ENCODE assay signal across 8 cellular contexts in genomic region chr20:17825949-17826843, GRCh38.
A peak's percentile ranks its signal among the peaks of the same experiment; 100 is the strongest.
DNase-seq lines count a peak whose midpoint lies in the region; ATAC-seq and TF ChIP-seq lines count a peak whose summit lies in the region.

No MANE protein-coding gene starts in this region.

- H2BK15ac ChIP-seq in neuronal stem cell (ENCODE audit: low read length), result no peak overlapping the region

- H3K9me3 Mint-ChIP-seq in MCF 10A (ENCODE audit: unreplicated experiment), result no peaks in the 10 kb centered on the region
- no peaks in the 10 kb centered on the region for H3K9me3 Mint-ChIP-seq in T-cell

- no peaks in the 10 kb centered on the region for H3K79me2 ChIP-seq in parathyroid adenoma

- H3K4me1 ChIP-seq in parathyroid adenoma (no peaks in the 10 kb centered on the region), gastroesophageal sphincter (peaks cover 0 to 28% (median 5%) of the 10 kb centered on the region in 3 donors), neuronal stem cell (ENCODE audit: control insufficient read depth in 2 of 2, insufficient read depth in 1 of 2, low read depth in 1 of 2, low read length in 2 of 2) (no peaks in the 10 kb centered on the region)

- H2AK5ac ChIP-seq in neuronal stem cell (ENCODE audit: low read depth, low read length), result no peak overlapping the region

- no peaks in the 10 kb centered on the region for H3K79me1 ChIP-seq in neuronal stem cell (ENCODE audit: low read depth, low read length)

- H3K9ac ChIP-seq in parathyroid adenoma, result no peak overlapping the region
- H3K9ac ChIP-seq in neuronal stem cell (ENCODE audit: low read depth, low read length, poor library complexity), result no peak overlapping the region

- no peak overlapping the region for H2BK5ac ChIP-seq in neuronal stem cell (ENCODE audit: low read length)

- no TSS peak for BruUV-seq in MCF 10A (replicated peaks; lab: Mats Ljungman, UMichigan)

- H3K27ac Mint-ChIP-seq in MCF 10A (ENCODE audit: low read depth, unreplicated experiment), result no peak overlapping the region
- H3K27ac Mint-ChIP-seq in T-cell, result no peak overlapping the region

- no peak overlapping the region for H3K4me3 Mint-ChIP-seq in MCF 10A (ENCODE audit: unreplicated experiment)
- H3K4me3 Mint-ChIP-seq in T-cell, result no peak overlapping the region

- no peak overlapping the region for H4K8ac ChIP-seq in neuronal stem cell (ENCODE audit: low read depth, low read length)

- TF ChIP-seq EP300 in gastroesophageal sphincter (IDR thresholded peaks at IDR 0.05), result no peak

- H3K4me1 Mint-ChIP-seq in MCF 10A (ENCODE audit: insufficient read depth, unreplicated experiment) (no peaks in the 10 kb centered on the region), T-cell (no peaks in the 10 kb centered on the region)

- no peaks in the 10 kb centered on the region for H3K36me3 ChIP-seq in parathyroid adenoma (ENCODE audit: control insufficient read depth, insufficient read depth, low read length)
- H3K36me3 ChIP-seq in gastroesophageal sphincter, result no peaks in the 10 kb centered on the region
- no peaks in the 10 kb centered on the region for H3K36me3 ChIP-seq in neuronal stem cell (replicated peaks in 1 of 2; ENCODE audit: control insufficient read depth in 2 of 2, insufficient read depth in 2 of 2, low read length in 2 of 2)

- WGBS in gastroesophageal sphincter (ENCODE audit: low coverage in 1 of 2), 2 donors, result 85 to 87% methylated on average over 5 to 6 of the region's 8 CpGs
- no CpG with 5 or more reads among the region's 8 CpGs for WGBS in neuronal stem cell (ENCODE audit: extremely low coverage in 2 of 2, insufficient read length in 2 of 2, insufficient replicate concordance in 1 of 2), 2 donors

- POLR2A ChIA-PET in MCF 10A (lab: Yijun Ruan, JAX) (interaction anchor here (0.9 to 1.2 kb wide), 2 partner anchors 16 to 144 kb away, joined by 3 to 4 read pairs; partner anchors contain the start of gene RRBP1), T-cell (lab: Charles Lee) (no interaction called here)

- H3K36me3 Mint-ChIP-seq in MCF 10A (ENCODE audit: insufficient read depth, unreplicated experiment) (peaks cover 8% of the 10 kb centered on the region), T-cell (no peaks in the 10 kb centered on the region)

- H3K27me3 Mint-ChIP-seq in MCF 10A (ENCODE audit: insufficient read depth, unreplicated experiment) (no peaks in the 10 kb centered on the region), T-cell (peaks cover 2 to 3% of the 10 kb centered on the region in 2 donors)

- H3K4me2 ChIP-seq in parathyroid adenoma (ENCODE audit: low read length) (no peak overlapping the region), neuronal stem cell (ENCODE audit: insufficient read depth, low read length, poor library complexity, severe bottlenecking) (no peak overlapping the region)

- H2BK120ac ChIP-seq in neuronal stem cell (ENCODE audit: low read depth, low read length), result no peak overlapping the region

- H3K4me3 ChIP-seq in parathyroid adenoma (ENCODE audit: low read depth, low read length) (no peak overlapping the region), gastroesophageal sphincter (no peak overlapping the region), neuronal stem cell (ENCODE audit: low read length in 2 of 2) (no peak overlapping the region)

- TF ChIP-seq POLR2A in gastroesophageal sphincter (IDR thresholded peaks at IDR 0.05), result no peak

- CTCF ChIA-PET in MCF 10A (lab: Yijun Ruan, JAX) (no interaction called here), T-cell (lab: Charles Lee) (interaction anchor here in 1 of 2 donors (0.6 to 0.7 kb wide), 2 partner anchors 26 to 347 kb away, joined by 3 read pairs; no protein-coding TSS in a partner anchor)

- ATAC-seq in GM18867 (IDR thresholded peaks at IDR 0.05; ENCODE audit: unreplicated experiment) (peak; percentile 91), GM21526 (IDR thresholded peaks at IDR 0.05; ENCODE audit: low FRiP score, unreplicated experiment) (peak; percentile 86), HG03460 (IDR thresholded peaks at IDR 0.05; ENCODE audit: unreplicated experiment) (peak; percentile 93), gastroesophageal sphincter (no peak), T-cell (replicated peaks in 1 of 4) (no peak)

- H3K27me3 ChIP-seq in parathyroid adenoma (ENCODE audit: control insufficient read depth, insufficient read depth, low read length) (no peaks in the 10 kb centered on the region), gastroesophageal sphincter (no peaks in the 10 kb centered on the region), neuronal stem cell (ENCODE audit: control insufficient read depth in 3 of 3, insufficient read depth in 3 of 3, low read depth in 1 of 3, low read length in 3 of 3) (peaks cover 0 to 10% (median 0%) of the 10 kb centered on the region in 3 experiments)

- H3K23ac ChIP-seq in neuronal stem cell (ENCODE audit: low read depth, low read length, poor library complexity), result no peak overlapping the region

- H2AFZ ChIP-seq in parathyroid adenoma (no peak overlapping the region), neuronal stem cell (ENCODE audit: low read length) (no peak overlapping the region)

- no peak overlapping the region for H3K14ac ChIP-seq in neuronal stem cell (ENCODE audit: low read length)

- H2BK12ac ChIP-seq in neuronal stem cell (ENCODE audit: low read length), result no peak overlapping the region

- intact Hi-C loops in MCF 10A (cut with micrococcal nuclease), result no loop called here

- H3K4ac ChIP-seq in neuronal stem cell (ENCODE audit: low read length), result no peak overlapping the region

- H3K18ac ChIP-seq in neuronal stem cell (ENCODE audit: low read length), result no peak overlapping the region

- H4K91ac ChIP-seq in neuronal stem cell (ENCODE audit: low read depth, low read length, poor library complexity), result no peak overlapping the region

- DNase-seq in MCF 10A (ENCODE audit: unreplicated experiment) (no peak), T-cell (no peak), neuronal stem cell (ENCODE audit: low spot score) (no peak)

- TF ChIP-seq CTCF in parathyroid adenoma (IDR thresholded peaks at IDR 0.05) (no peak), MCF 10A (IDR thresholded peaks at IDR 0.05; ENCODE audit: unreplicated experiment) (no peak), gastroesophageal sphincter (IDR thresholded peaks at IDR 0.05) (no peak)

- no peaks in the 10 kb centered on the region for H3K9me3 ChIP-seq in parathyroid adenoma (ENCODE audit: control insufficient read depth, low read length)
- H3K9me3 ChIP-seq in gastroesophageal sphincter, result no peaks in the 10 kb centered on the region
- H3K9me3 ChIP-seq in neuronal stem cell (replicated peaks in 1 of 2; ENCODE audit: control insufficient read depth in 2 of 2, insufficient read depth in 1 of 2, low read depth in 1 of 2, low read length in 2 of 2), result no peaks in the 10 kb centered on the region

- H3K27ac ChIP-seq in parathyroid adenoma (peak overlapping the region; percentile 55), gastroesophageal sphincter (no peak overlapping the region), neuronal stem cell (replicated peaks; ENCODE audit: low read length) (no peak overlapping the region)

Comparison
In these comparisons a context has a peak if more than half of its experiments do, and no peak if none do; other contexts are left out.
1. ATAC-seq: peak in GM18867 (single experiment), GM21526 (single experiment) and HG03460 (single experiment); none in gastroesophageal sphincter (single experiment) and T-cell (0 of 4).